In the genomic region with DNA sequence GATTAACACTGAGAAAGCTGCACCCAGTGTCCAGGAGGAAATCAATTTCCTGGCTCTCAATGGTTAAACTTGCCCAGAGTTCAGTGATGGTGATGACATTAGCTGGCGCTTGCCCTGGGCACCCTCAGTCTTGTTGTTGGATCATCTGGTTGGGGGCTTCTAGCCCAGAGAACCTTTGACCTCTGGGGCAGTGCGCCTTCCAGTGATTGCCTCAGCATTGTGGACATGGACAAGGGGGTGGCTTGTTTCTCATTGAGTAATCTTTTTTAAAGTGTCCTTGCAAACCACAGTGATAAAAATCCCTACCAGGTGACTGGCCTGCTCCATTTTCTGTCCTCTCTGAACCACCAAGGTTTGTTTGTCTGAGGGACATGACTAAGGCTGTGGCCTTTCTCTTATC, we compare ENCODE assay signal across 39 cellular contexts.
"Had no signal": no experiment of that assay in that cellular context is flagged by ENCODE, and none has a peak within 500 bp of the region (broad histone marks: within the 10 kb centered on the region; RNA-seq: fewer than 3 reads in every experiment).

No MANE protein-coding gene starts in this region.

- FAIRE-seq: astrocyte, bronchial epithelial cell had no signal

- H3K27ac ChIP-seq: adrenal gland, ascending aorta, body of pancreas, brain microvascular endothelial cell, breast epithelium, cardiac muscle cell had no signal

- H3K4me1 Mint-ChIP-seq: activated naive CD8-positive, alpha-beta T cell treated with anti-CD3 and anti-CD28 coated beads for 36 hours; activated T-helper 17 cell treated with anti-CD3 and anti-CD28 coated beads, Interleukin-2, amount 50 U/mL, for 72 hours; brain had no signal

- H3K27me3 ChIP-seq: adrenal gland, ascending aorta, body of pancreas, brain microvascular endothelial cell, breast epithelium, cardiac muscle cell had no signal

- H3K4me3 ChIP-seq: adrenal gland, ascending aorta, body of pancreas, breast epithelium, cardiac muscle cell had no signal

- H3K36me3 Mint-ChIP-seq: brain had no signal

- H3K9me3 Mint-ChIP-seq: activated T-cell treated with anti-CD3 and anti-CD28 coated beads, Interleukin-2, amount 50 U/mL, for 24 hours; brain had no signal

- DNase-seq: activated effector memory CD4-positive, alpha-beta T cell treated with anti-CD3 and anti-CD28 coated beads, Interleukin-2, amount 50 U/mL, for 16 hours; activated effector memory CD4-positive, alpha-beta T cell treated with Interleukin-2 at 50 U/mL for 16 hours; activated gamma-delta T cell; activated gamma-delta T cell treated with Interleukin-2 at 50 U/mL for 16 hours; activated naive CD4-positive, alpha-beta T cell; activated naive CD4-positive, alpha-beta T cell treated with anti-CD3 and anti-CD28 coated beads for 36 hours; activated naive CD4-positive, alpha-beta T cell treated with anti-CD3 and anti-CD28 coated beads, Interleukin-2, amount 10 ng/mL, durations not matched to agents 7 days and 5 days; activated naive CD4-positive, alpha-beta T cell treated with anti-CD3 and anti-CD28 coated beads, Interleukin-2, amount 50 U/mL, for 16 hours; activated naive CD4-positive, alpha-beta T cell treated with Interleukin-2 at 50 U/mL for 16 hours; activated naive CD8-positive, alpha-beta T cell treated with anti-CD3 and anti-CD28 coated beads for 36 hours; activated naive CD8-positive, alpha-beta T cell treated with anti-CD3 and anti-CD28 coated beads, Interleukin-2, amount 10 ng/mL, durations not matched to agents 7 days and 5 days; activated naive CD8-positive, alpha-beta T cell treated with anti-CD3 and anti-CD28 coated beads, Interleukin-2, amount 50 U/mL, for 24 hours; activated T-cell treated with anti-CD3 and anti-CD28 coated beads, Interleukin-2, amount 50 U/mL, for 24 hours; activated T-cell treated with anti-CD3 and anti-CD28 coated beads, Interleukin-2, amount 50 U/mL, for 4 hours; activated T-cell treated with anti-CD3 and anti-CD28 coated beads, Interleukin-2, amount 50 U/mL, for 48 hours; activated T-cell treated with anti-CD3 and anti-CD28 coated beads, Interleukin-2, amount 50 U/mL, for 72 hours; adrenal gland; amniotic stem cell; amygdala; anterior cingulate cortex; aorta; body of pancreas; brain microvascular endothelial cell; caudate nucleus; central memory CD4-positive, alpha-beta T cell; cerebellar nuclear complex had no signal

- ATAC-seq: activated naive CD4-positive, alpha-beta T cell treated with anti-CD3 and anti-CD28 coated beads, Interleukin-2, amount 50 U/mL, for 72 hours; activated naive CD8-positive, alpha-beta T cell treated with anti-CD3 and anti-CD28 coated beads, Interleukin-2, amount 50 U/mL, for 24 hours; activated T-cell treated with anti-CD3 and anti-CD28 coated beads, Interleukin-2, amount 50 U/mL, for 4 hours; activated T-cell treated with anti-CD3 and anti-CD28 coated beads, Interleukin-2, amount 50 U/mL, for 72 hours; activated T-helper 17 cell treated with anti-CD3 and anti-CD28 coated beads, Interleukin-2, amount 50 U/mL, for 72 hours; body of pancreas had no signal

- H3K27me3 Mint-ChIP-seq: activated naive CD4-positive, alpha-beta T cell treated with anti-CD3 and anti-CD28 coated beads, Interleukin-2, amount 10 ng/mL, durations not matched to agents 7 days and 5 days; activated naive CD4-positive, alpha-beta T cell treated with anti-CD3 and anti-CD28 coated beads, Interleukin-2, amount 50 U/mL, for 24 hours; activated naive CD8-positive, alpha-beta T cell; activated naive CD8-positive, alpha-beta T cell treated with anti-CD3 and anti-CD28 coated beads for 36 hours; activated naive CD8-positive, alpha-beta T cell treated with anti-CD3 and anti-CD28 coated beads, Interleukin-2, amount 10 ng/mL, durations not matched to agents 7 days and 5 days; activated naive CD8-positive, alpha-beta T cell treated with anti-CD3 and anti-CD28 coated beads, Interleukin-2, amount 50 U/mL, for 24 hours; activated T-cell treated with anti-CD3 and anti-CD28 coated beads, Interleukin-2, amount 50 U/mL, for 24 hours; activated T-helper 17 cell treated with anti-CD3 and anti-CD28 coated beads, Interleukin-2, amount 50 U/mL, for 72 hours; brain; central memory CD8-positive, alpha-beta T cell had no signal

- H3K4me1 ChIP-seq: adrenal gland, ascending aorta, body of pancreas, breast epithelium had no signal

- H3K36me3 ChIP-seq: adrenal gland, ascending aorta, brain microvascular endothelial cell, breast epithelium, cardiac muscle cell had no signal

- H3K9me3 ChIP-seq: adrenal gland, ascending aorta, body of pancreas, breast epithelium had no signal

- H3K4me3 Mint-ChIP-seq: activated naive CD4-positive, alpha-beta T cell treated with anti-CD3 and anti-CD28 coated beads for 36 hours; activated naive CD4-positive, alpha-beta T cell treated with anti-CD3 and anti-CD28 coated beads, Interleukin-2, amount 10 ng/mL, durations not matched to agents 7 days and 5 days; activated naive CD4-positive, alpha-beta T cell treated with anti-CD3 and anti-CD28 coated beads, Interleukin-2, amount 50 U/mL, for 24 hours; activated naive CD8-positive, alpha-beta T cell; activated naive CD8-positive, alpha-beta T cell treated with anti-CD3 and anti-CD28 coated beads for 36 hours; activated naive CD8-positive, alpha-beta T cell treated with anti-CD3 and anti-CD28 coated beads, Interleukin-2, amount 10 ng/mL, durations not matched to agents 7 days and 5 days; activated naive CD8-positive, alpha-beta T cell treated with anti-CD3 and anti-CD28 coated beads, Interleukin-2, amount 50 U/mL, for 24 hours; activated T-cell treated with anti-CD3 and anti-CD28 coated beads, Interleukin-2, amount 50 U/mL, for 24 hours; activated T-cell treated with anti-CD3 and anti-CD28 coated beads, Interleukin-2, amount 50 U/mL, for 4 hours; activated T-cell treated with anti-CD3 and anti-CD28 coated beads, Interleukin-2, amount 50 U/mL, for 72 hours; activated T-helper 1 cell treated with anti-CD3 and anti-CD28 coated beads, Interleukin-12 subunit alpha, Interleukin-12 subunit beta, Interleukin-2, Interleukin-4 antibody, amounts not matched to agents 30 ng/mL and 10 ng/mL and 1 ng/mL, durations not matched to agents 14 hours and 24 hours and 36 hours; activated T-helper 17 cell treated with anti-CD3 and anti-CD28 coated beads, Interleukin-2, amount 50 U/mL, for 72 hours; brain; central memory CD8-positive, alpha-beta T cell had no signal

- H3K27ac Mint-ChIP-seq: activated naive CD4-positive, alpha-beta T cell treated with anti-CD3 and anti-CD28 coated beads for 36 hours; activated naive CD4-positive, alpha-beta T cell treated with anti-CD3 and anti-CD28 coated beads, Interleukin-2, amount 10 ng/mL, durations not matched to agents 7 days and 5 days; activated naive CD4-positive, alpha-beta T cell treated with anti-CD3 and anti-CD28 coated beads, Interleukin-2, amount 50 U/mL, for 24 hours; activated naive CD4-positive, alpha-beta T cell treated with anti-CD3 and anti-CD28 coated beads, Interleukin-2, amount 50 U/mL, for 72 hours; activated naive CD8-positive, alpha-beta T cell; activated naive CD8-positive, alpha-beta T cell treated with anti-CD3 and anti-CD28 coated beads for 36 hours; activated naive CD8-positive, alpha-beta T cell treated with anti-CD3 and anti-CD28 coated beads, Interleukin-2, amount 10 ng/mL, durations not matched to agents 7 days and 5 days; activated naive CD8-positive, alpha-beta T cell treated with anti-CD3 and anti-CD28 coated beads, Interleukin-2, amount 50 U/mL, for 24 hours; activated T-cell treated with anti-CD3 and anti-CD28 coated beads, Interleukin-2, amount 50 U/mL, for 24 hours; activated T-cell treated with anti-CD3 and anti-CD28 coated beads, Interleukin-2, amount 50 U/mL, for 72 hours; activated T-helper 1 cell treated with anti-CD3 and anti-CD28 coated beads, Interleukin-12 subunit alpha, Interleukin-12 subunit beta, Interleukin-2, Interleukin-4 antibody, amounts not matched to agents 30 ng/mL and 10 ng/mL and 1 ng/mL, durations not matched to agents 14 hours and 24 hours and 36 hours; activated T-helper 17 cell treated with anti-CD3 and anti-CD28 coated beads, Interleukin-2, amount 50 U/mL, for 72 hours; activated T-helper 2 cell treated with anti-CD3 and anti-CD28 coated beads, Interferon-gamma antibody, Interleukin-2, Interleukin-4, amounts not matched to agents 10 μg/mL and 5 μg/mL and 100 μg/mL, durations not matched to agents 14 hours and 24 hours and 36 hours; brain had no signal
